Comparison of ENCODE assay signal across 12 cellular contexts in genomic region chr5:138665261-138665660, GRCh38.
"Had no signal": no experiment of that assay in that cellular context is flagged by ENCODE, and none has a peak within 500 bp of the region (broad histone marks: within the 10 kb centered on the region; RNA-seq: fewer than 3 reads in every experiment).

No MANE protein-coding gene starts in this region.

- H3K36me3 ChIP-seq: adrenal gland, gastrocnemius medialis, heart right ventricle, tibial nerve had no signal

- H3K9me3 ChIP-seq: adrenal gland, gastrocnemius medialis, heart right ventricle, mucosa of descending colon, tibial nerve had no signal

- H3K4me1 ChIP-seq: adrenal gland had no signal

- DNase-seq: activated CD4-positive, alpha-beta T cell treated with anti-CD3 and anti-CD28 coated beads, Interleukin-2, amount 10 ng/mL, durations not matched to agents 7 days and 5 days; activated naive CD4-positive, alpha-beta T cell treated with anti-CD3 and anti-CD28 coated beads, Interleukin-2, amount 50 U/mL, for 16 hours; activated T-cell treated with anti-CD3 and anti-CD28 coated beads for 4 hours; adrenal gland; gastrocnemius medialis; heart right ventricle; left colon; mucosa of descending colon; retina had no signal

- H3K27ac ChIP-seq: adrenal gland, gastrocnemius medialis, tibial nerve had no signal

- ATAC-seq: gastrocnemius medialis; heart right ventricle; left colon; mucosa of descending colon; naive thymus-derived CD4-positive, alpha-beta T cell; stimulated activated memory B cell treated with anti-CD40 and anti-IgM and Interleukin-4, amounts not matched to agents 10 μg/mL and 1 μg/mL and 100 μg/mL, for 72 hours had no signal

- H3K4me3 ChIP-seq: adrenal gland, gastrocnemius medialis, heart right ventricle, mucosa of descending colon, tibial nerve had no signal

- H3K27me3 ChIP-seq: adrenal gland, gastrocnemius medialis, tibial nerve had no signal
